ENCODE assay signal across 8 cellular contexts in the genomic region with DNA sequence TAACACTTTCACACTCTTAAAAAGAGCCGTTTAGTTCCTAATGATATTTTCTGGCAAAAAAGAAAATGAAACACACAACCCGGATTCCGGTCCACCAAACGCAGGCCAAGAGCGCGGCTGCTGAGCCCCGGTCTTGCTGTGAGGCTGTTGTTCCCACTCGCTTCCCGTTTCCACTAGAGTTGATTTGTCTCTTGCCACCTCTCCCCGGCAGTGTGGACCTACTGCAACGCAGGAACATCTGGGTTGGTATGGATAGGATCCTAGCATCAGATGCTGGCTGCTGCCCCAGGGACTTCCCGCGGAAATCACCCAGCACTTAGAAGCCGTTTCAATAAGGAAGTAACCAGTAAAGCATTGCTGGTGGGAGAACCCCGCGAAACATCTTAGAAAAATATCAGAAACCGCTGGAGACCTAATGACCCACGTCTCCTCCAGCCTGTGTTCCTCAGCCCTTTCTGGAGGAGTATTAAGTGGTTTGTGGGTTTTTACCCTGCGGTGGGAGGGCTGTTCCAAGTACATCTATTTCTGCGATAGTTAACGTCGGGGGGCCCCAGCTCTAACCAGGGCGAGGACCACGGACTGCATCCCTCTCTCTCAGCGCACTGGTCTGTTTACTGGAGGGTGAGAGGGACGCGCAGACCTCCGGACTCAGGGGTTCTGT. TPM values are rescaled to one million over a fixed set of nuclear protein-coding genes. Genes with fewer than 3 reads are reported as not detected.
DNase-seq lines count a peak whose midpoint lies in the region; ATAC-seq lines count a peak whose summit lies in the region.

No MANE protein-coding gene starts in this region.

- H3K9ac ChIP-seq in mucosa of rectum (ENCODE audit: low read depth in 1 of 2, low read length in 2 of 2), result peak overlapping the region; percentile 62 to 70

- H3K27ac ChIP-seq in mucosa of rectum (ENCODE audit: low read depth in 2 of 2, low read length in 2 of 2), result peak overlapping the region; percentile 26 to 75

- H3K27ac Mint-ChIP-seq in activated CD4-positive, alpha-beta T cell treated with anti-CD3 and anti-CD28 coated beads, Interleukin-2, amount 10 ng/mL, durations not matched to agents 24 days and 14 days, result peak overlapping the region; percentile 98

- in situ Hi-C loops in KBM-7 (cut with MboI; ENCODE audit: low pct_unique_long_range_greater_than_20kb, low sequenced_read_pairs), result no loop called here

- no peaks in the 10 kb centered on the region for H3K36me3 ChIP-seq in mucosa of rectum (ENCODE audit: control insufficient read depth in 2 of 2, insufficient read depth in 2 of 2, low read length in 2 of 2)

- peaks cover 3% of the 10 kb centered on the region for H3K9me3 Mint-ChIP-seq in activated CD4-positive, alpha-beta T cell treated with anti-CD3 and anti-CD28 coated beads, Interleukin-2, amount 10 ng/mL, durations not matched to agents 24 days and 14 days

- H3K9me3 ChIP-seq in mucosa of rectum (ENCODE audit: control insufficient read depth in 2 of 2, low read length in 2 of 2), result no peaks in the 10 kb centered on the region

- H3K4me1 ChIP-seq in mucosa of rectum (ENCODE audit: control insufficient read depth in 2 of 2, insufficient read depth in 2 of 2, low read length in 2 of 2), result peaks cover 7 to 9% of the 10 kb centered on the region in 2 donors

- H3K4me1 Mint-ChIP-seq in activated CD4-positive, alpha-beta T cell treated with anti-CD3 and anti-CD28 coated beads, Interleukin-2, amount 10 ng/mL, durations not matched to agents 24 days and 14 days, result peaks cover 56% of the 10 kb centered on the region

- intact Hi-C loops in activated CD4-positive, alpha-beta T cell treated with anti-CD3 and anti-CD28 coated beads, Interleukin-2, amount 10 ng/mL, durations not matched to agents 24 days and 14 days (cut with micrococcal nuclease), result loop anchor here (1.0 to 5.0 kb wide), 9 partner anchors 15 to 1794 kb away; a partner anchor contains a TSS

- peaks cover 24% of the 10 kb centered on the region for H3K36me3 Mint-ChIP-seq in activated CD4-positive, alpha-beta T cell treated with anti-CD3 and anti-CD28 coated beads, Interleukin-2, amount 10 ng/mL, durations not matched to agents 24 days and 14 days (ENCODE audit: low read depth)

- ATAC-seq in GM21526 (IDR thresholded peaks at IDR 0.05; ENCODE audit: low FRiP score, unreplicated experiment), result peak; percentile 59

- DNase-seq in DMS153 treated with DMSO at 0.1 percent for 48 hours (lab: John Stamatoyannopoulos, UW; ENCODE audit: unreplicated experiment) (peak; percentile 55), KBM-7 (peak; percentile 67), SHP77 (lab: John Stamatoyannopoulos, UW) (no peak)
- peak; percentile 89 for DNase-seq in activated CD4-positive, alpha-beta T cell treated with anti-CD3 and anti-CD28 coated beads, Interleukin-2, amount 10 ng/mL, durations not matched to agents 24 days and 14 days
- peak; percentile 37 for DNase-seq in effector CD8-positive, alpha-beta T cell (lab: John Stamatoyannopoulos, UW)
- peak; percentile 25 to 29 for DNase-seq in stimulated activated CD8-positive, alpha-beta memory T cell treated with anti-CD3 and anti-CD28 coated beads, Interleukin-7, amount 100 ng/mL, for 1 hour (ENCODE audit: low read depth in 2 of 2)

- H3K4me3 ChIP-seq in mucosa of rectum (ENCODE audit: low read length in 2 of 2), result peak overlapping the region; percentile 69 to 90

- peak overlapping the region; percentile 94 for H3K4me3 Mint-ChIP-seq in activated CD4-positive, alpha-beta T cell treated with anti-CD3 and anti-CD28 coated beads, Interleukin-2, amount 10 ng/mL, durations not matched to agents 24 days and 14 days

- H3K27me3 Mint-ChIP-seq in activated CD4-positive, alpha-beta T cell treated with anti-CD3 and anti-CD28 coated beads, Interleukin-2, amount 10 ng/mL, durations not matched to agents 24 days and 14 days, result peaks cover 27% of the 10 kb centered on the region

- H3K27me3 ChIP-seq in mucosa of rectum (ENCODE audit: control insufficient read depth in 2 of 2, insufficient read depth in 2 of 2, low read length in 2 of 2), result peaks cover 0 to 8% of the 10 kb centered on the region in 2 donors

RNA-seq across cellular contexts. Expression of a gene that starts 0.9 kb away (rescaled TPM):
- total RNA-seq in activated CD4-positive, alpha-beta T cell treated with anti-CD3 and anti-CD28 coated beads, Interleukin-2, amount 10 ng/mL, durations not matched to agents 24 days and 14 days, result 137 and 138 TPM in 2 replicates

Comparison
In these comparisons a context has a peak if more than half of its experiments do, and no peak if none do; other contexts are left out.
1. DNase-seq: peak in DMS153 treated with DMSO at 0.1 percent for 48 hours (single experiment), KBM-7 (single experiment), activated CD4-positive, alpha-beta T cell treated with anti-CD3 and anti-CD28 coated beads, Interleukin-2, amount 10 ng/mL, durations not matched to agents 24 days and 14 days (single experiment), effector CD8-positive, alpha-beta T cell (single experiment) and stimulated activated CD8-positive, alpha-beta memory T cell treated with anti-CD3 and anti-CD28 coated beads, Interleukin-7, amount 100 ng/mL, for 1 hour (2 of 2); none in SHP77 (0 of 2).